Comparison of ENCODE assay signal across 1 cellular context in genomic region chr12:6582959-6583358, GRCh38.
TF ChIP-seq lines count a peak whose summit lies in the region.

No MANE protein-coding gene starts in this region.

TF ChIP-seq in HepG2, 621 proteins besides CTCF, POLR2A, EP300 and RAD21:
- TF ChIP-seq MAFK (conservative IDR thresholded peaks at IDR 0.05 in 1 of 2, IDR thresholded peaks at IDR 0.05 in 1 of 2; ENCODE audit: low read length in 2 of 2) (no peak), ZNF160 (CRISPR knock-in tag; IDR thresholded peaks at IDR 0.05) (no peak), PAX8 (CRISPR knock-in tag; IDR thresholded peaks at IDR 0.05; ENCODE audit: borderline replicate concordance) (no peak), ZNF577 (CRISPR knock-in tag; IDR thresholded peaks at IDR 0.05; ENCODE audit: borderline replicate concordance, low read depth) (no peak), ZNF282 (IDR thresholded peaks at IDR 0.05; ENCODE audit: partially characterized antibody) (no peak), ZNF383 (CRISPR knock-in tag; IDR thresholded peaks at IDR 0.05; ENCODE audit: borderline replicate concordance) (no peak), ZBTB7B (CRISPR knock-in tag; IDR thresholded peaks at IDR 0.05) (no peak), HNF4A (CRISPR knock-in tag; IDR thresholded peaks at IDR 0.05) (no peak), KDM4B (CRISPR knock-in tag; IDR thresholded peaks at IDR 0.05) (no peak), ZNF629 (CRISPR knock-in tag; conservative IDR thresholded peaks at IDR 0.05) (no peak)
- TF ChIP-seq, protein P1, sequence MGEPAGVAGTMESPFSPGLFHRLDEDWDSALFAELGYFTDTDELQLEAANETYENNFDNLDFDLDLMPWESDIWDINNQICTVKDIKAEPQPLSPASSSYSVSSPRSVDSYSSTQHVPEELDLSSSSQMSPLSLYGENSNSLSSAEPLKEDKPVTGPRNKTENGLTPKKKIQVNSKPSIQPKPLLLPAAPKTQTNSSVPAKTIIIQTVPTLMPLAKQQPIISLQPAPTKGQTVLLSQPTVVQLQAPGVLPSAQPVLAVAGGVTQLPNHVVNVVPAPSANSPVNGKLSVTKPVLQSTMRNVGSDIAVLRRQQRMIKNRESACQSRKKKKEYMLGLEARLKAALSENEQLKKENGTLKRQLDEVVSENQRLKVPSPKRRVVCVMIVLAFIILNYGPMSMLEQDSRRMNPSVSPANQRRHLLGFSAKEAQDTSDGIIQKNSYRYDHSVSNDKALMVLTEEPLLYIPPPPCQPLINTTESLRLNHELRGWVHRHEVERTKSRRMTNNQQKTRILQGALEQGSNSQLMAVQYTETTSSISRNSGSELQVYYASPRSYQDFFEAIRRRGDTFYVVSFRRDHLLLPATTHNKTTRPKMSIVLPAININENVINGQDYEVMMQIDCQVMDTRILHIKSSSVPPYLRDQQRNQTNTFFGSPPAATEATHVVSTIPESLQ (CRISPR knock-in tag; conservative IDR thresholded peaks at IDR 0.05): no peak
